Comparison of ENCODE assay signal across 8 cellular contexts in the genomic region with DNA sequence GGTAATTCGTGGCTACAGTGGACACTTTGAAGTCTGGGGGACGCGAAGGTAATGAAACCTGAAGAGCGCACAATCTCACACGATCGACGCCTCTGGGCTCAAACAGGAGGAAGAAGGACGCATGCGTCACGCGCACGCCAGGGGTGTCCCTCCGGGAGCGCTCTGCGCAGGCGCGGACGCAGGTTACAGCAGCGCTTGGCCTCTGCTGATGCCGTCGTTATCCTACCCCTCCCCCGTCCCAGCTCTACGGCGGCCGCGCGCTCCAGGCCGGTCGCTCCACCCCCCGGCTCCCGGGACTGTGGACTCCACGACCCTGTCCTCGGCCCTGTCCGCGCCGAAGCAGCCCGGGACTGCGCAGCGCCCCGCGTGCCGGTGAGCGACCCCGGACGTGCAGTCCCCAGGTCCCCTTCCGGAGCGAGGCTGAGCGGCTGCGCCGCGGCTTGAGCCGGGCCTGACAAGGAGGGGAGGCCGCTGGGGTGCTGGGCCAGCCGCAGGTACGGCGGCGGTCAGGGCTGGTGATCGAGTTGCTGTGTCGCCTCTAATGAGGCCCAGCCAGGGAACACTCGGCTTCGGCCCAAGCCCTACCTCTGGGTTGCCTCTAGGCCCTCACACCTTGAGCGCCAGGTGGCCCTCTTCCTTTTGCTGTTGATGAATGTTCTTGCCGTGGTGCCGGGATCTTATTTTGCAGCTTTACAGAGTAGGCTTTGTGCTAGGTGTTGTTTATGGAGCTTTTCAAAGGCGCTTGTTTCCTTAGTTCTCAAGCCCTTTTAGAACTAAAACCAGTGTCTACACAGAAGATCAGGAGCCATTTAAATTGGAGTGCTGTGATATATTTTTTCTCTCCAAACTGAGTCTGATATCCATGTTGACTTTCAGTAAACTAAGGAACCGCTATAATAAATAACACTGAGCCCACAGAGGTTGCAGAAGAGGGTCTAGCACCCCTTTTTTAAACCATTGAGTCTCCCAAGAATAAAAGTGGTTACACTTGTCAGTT. TPM values are rescaled to one million over a fixed set of nuclear protein-coding genes. Genes with fewer than 3 reads are reported as not detected.
DNase-seq lines count a peak whose midpoint lies in the region; TF ChIP-seq lines count a peak whose summit lies in the region.

A gene (plus strand): TSS at position 241 of the 997 bp plus-strand sequence. CDS start 3,517 bp downstream, outside the sequence.

- peaks cover 23% of the 10 kb centered on the region for H3K79me2 ChIP-seq in MM.1S (ENCODE audit: low read length)

- H3K4me3 ChIP-seq in MM.1S (ENCODE audit: low read length) (peak within 1 kb of the TSS; percentile 92), SJSA1 (peak within 1 kb of the TSS; percentile 82), neuron (ENCODE audit: low read length) (peak within 1 kb of the TSS; percentile 76), subcutaneous abdominal adipose tissue (ENCODE audit: low read depth in 1 of 5, low read length in 5 of 5) (peak within 1 kb of the TSS; percentile 77 to 100 (median 98))

- H3F3A ChIP-seq in MM.1S (ENCODE audit: insufficient read depth, low read length): peaks cover 19% of the 10 kb centered on the region

- TF ChIP-seq CTCF in MM.1S (IDR thresholded peaks at IDR 0.05; ENCODE audit: low read length): peak; percentile 36

- no peaks in the 10 kb centered on the region for H3K9me3 ChIP-seq in MM.1S (replicated peaks; ENCODE audit: insufficient read depth, low read length)
- H3K9me3 ChIP-seq in SJSA1 (replicated peaks): no peaks in the 10 kb centered on the region
- H3K9me3 ChIP-seq in neuron (ENCODE audit: low read length): no peaks in the 10 kb centered on the region
- no peaks in the 10 kb centered on the region for H3K9me3 ChIP-seq in subcutaneous abdominal adipose tissue (ENCODE audit: control insufficient read depth in 5 of 5, low read length in 5 of 5)

- H2AFZ ChIP-seq in MM.1S (ENCODE audit: low read length) (peak within 1 kb of the TSS; percentile 98), neuron (ENCODE audit: low read depth, low read length) (peak within 1 kb of the TSS; percentile 85)

- H3K9ac ChIP-seq in MM.1S (ENCODE audit: low read length) (peak within 1 kb of the TSS; percentile 91), subcutaneous abdominal adipose tissue (ENCODE audit: low read length in 5 of 5) (peak within 1 kb of the TSS; percentile 85 to 99 (median 97))

- H3K4me2 ChIP-seq in MM.1S (ENCODE audit: low read depth, low read length): peak within 1 kb of the TSS; percentile 87

- H3K4me1 ChIP-seq in MM.1S (ENCODE audit: low read length): peaks cover 14% of the 10 kb centered on the region
- no peaks in the 10 kb centered on the region; the same call in 1 of the 2 replicates for H3K4me1 ChIP-seq in SJSA1 (replicated peaks)
- H3K4me1 ChIP-seq in neuron (ENCODE audit: insufficient read depth, low read length): peaks cover 15% of the 10 kb centered on the region
- H3K4me1 ChIP-seq in subcutaneous abdominal adipose tissue (ENCODE audit: control insufficient read depth in 5 of 5, insufficient read depth in 5 of 5, low read length in 5 of 5): peaks cover 5 to 19% (median 16%) of the 10 kb centered on the region in 5 donors

- H3K36me3 ChIP-seq in MM.1S (replicated peaks; ENCODE audit: insufficient read depth, low read length) (no peaks in the 10 kb centered on the region), SJSA1 (no peaks in the 10 kb centered on the region), neuron (ENCODE audit: insufficient read depth, low read length) (peaks cover 14% of the 10 kb centered on the region), subcutaneous abdominal adipose tissue (ENCODE audit: control insufficient read depth in 5 of 5, insufficient read depth in 5 of 5, low read length in 5 of 5) (peaks cover 0 to 6% (median under 1%) of the 10 kb centered on the region in 5 donors)

- H3K27ac ChIP-seq in MM.1S (ENCODE audit: low read length): peak within 1 kb of the TSS; percentile 96
- peak within 1 kb of the TSS; percentile 32; the same call in 1 of the 2 replicates for H3K27ac ChIP-seq in SJSA1
- H3K27ac ChIP-seq in subcutaneous abdominal adipose tissue (ENCODE audit: low read depth, low read length): peak within 1 kb of the TSS; percentile 92

- H4K20me1 ChIP-seq in MM.1S (ENCODE audit: insufficient read depth, low read length): no peaks in the 10 kb centered on the region

- H3K9me2 ChIP-seq in MM.1S (replicated peaks; ENCODE audit: insufficient read depth, low read length): no peaks in the 10 kb centered on the region

- no peaks in the 10 kb centered on the region for H3K27me3 ChIP-seq in MM.1S (replicated peaks; ENCODE audit: insufficient read depth, low read length)
- peaks cover 23% of the 10 kb centered on the region for H3K27me3 ChIP-seq in SJSA1 (replicated peaks)
- peaks cover 13% of the 10 kb centered on the region for H3K27me3 ChIP-seq in neuron (ENCODE audit: insufficient read depth, low read length)
- no peaks in the 10 kb centered on the region for H3K27me3 ChIP-seq in subcutaneous abdominal adipose tissue (ENCODE audit: control insufficient read depth in 5 of 5, insufficient read depth in 4 of 5, low read length in 5 of 5)

- DNase-seq in GF-D8 (lab: John Stamatoyannopoulos, UW): peak; percentile 91
- DNase-seq in HCEC 1CT: peak; percentile 94
- peak; percentile 98 for DNase-seq in MM.1S
- DNase-seq in SJSA1 (ENCODE audit: low read depth in 1 of 2, low spot score in 2 of 2): peak; percentile 92 to 95
- peak; percentile 97 for DNase-seq in activated naive CD4-positive, alpha-beta T cell treated with Interleukin-2 at 50 U/mL for 16 hours
- DNase-seq in foreskin melanocyte: peak; percentile 92

RNA-seq across cellular contexts. Expression of the gene that starts here (rescaled TPM):
- 31.5 and 44.6 TPM in 2 replicates for total RNA-seq in SJSA1 (2014; rRNA removed; shearing (Covaris generic))

Comparison
In these comparisons a context has a peak if more than half of its experiments do, and no peak if none do; other contexts are left out.
1. Peak in every context shown above with its lines: DNase-seq, H3K4me3 ChIP-seq and H3K27ac ChIP-seq.
2. H3K27ac ChIP-seq: peak in every context shown above with its lines; median percentile 96 in MM.1S; 92 in subcutaneous abdominal adipose tissue; 32 in SJSA1.